11 cellular contexts compared by ENCODE assay signal in genomic region chr10:43230909-43231522, GRCh38. TPM values are rescaled to one million over a fixed set of nuclear protein-coding genes. Genes with fewer than 3 reads are reported as not detected.
A peak's percentile ranks its signal among the peaks of the same experiment; 100 is the strongest.
DNase-seq lines count a peak whose midpoint lies in the region; ATAC-seq and TF ChIP-seq lines count a peak whose summit lies in the region.
"Had no signal": no experiment of that assay in that cellular context is flagged by ENCODE, and none has a peak within 500 bp of the region (broad histone marks: within the 10 kb centered on the region; RNA-seq: fewer than 3 reads in every experiment).

No MANE protein-coding gene starts in this region.

- POLR2A ChIA-PET in activated CD4-positive, alpha-beta T cell treated with anti-CD3 and anti-CD28 coated beads, Interleukin-2, amount 10 ng/mL, durations not matched to agents 7 days and 5 days (lab: Charles Lee), result no interaction called here

- ATAC-seq in HG02642 (IDR thresholded peaks at IDR 0.05; ENCODE audit: poor library complexity, unreplicated experiment), result no peak
- ATAC-seq: Panc1 had no signal

- intact Hi-C loops in head of caudate nucleus (cut with DNase I), result no loop called here
- intact Hi-C loops in spleen (cut with DNase I; ENCODE audit: low total_unique reads), result no loop called here

- H4K20me1 ChIP-seq in Loucy (ENCODE audit: insufficient read depth, low read length, poor library complexity, severe bottlenecking), result no peaks in the 10 kb centered on the region

- no peaks in the 10 kb centered on the region for H3K79me2 ChIP-seq in Loucy (ENCODE audit: insufficient read depth, low read length)

- peak overlapping the region; percentile 69 for H3K4me2 ChIP-seq in Loucy (ENCODE audit: low read depth, low read length, poor library complexity, severe bottlenecking)
- H3K4me2 ChIP-seq: KMS-11 had no signal

- CTCF ChIA-PET in activated CD4-positive, alpha-beta T cell treated with anti-CD3 and anti-CD28 coated beads, Interleukin-2, amount 10 ng/mL, durations not matched to agents 7 days and 5 days (lab: Charles Lee), result interaction anchor here (0.9 to 2.1 kb wide), 4 partner anchors 18 to 35 kb away, joined by 3 to 7 read pairs (median 4); no protein-coding TSS in a partner anchor

- peak overlapping the region; percentile 26; the same call in 1 of the 2 replicates for H2AFZ ChIP-seq in Loucy (ENCODE audit: low read length)

- no peak for TF ChIP-seq CTCF in Loucy (conservative IDR thresholded peaks at IDR 0.05; ENCODE audit: low read length)
- no peak for TF ChIP-seq CTCF in spleen (IDR thresholded peaks at IDR 0.05 in 8 of 11, conservative IDR thresholded peaks at IDR 0.05 in 3 of 11)

- 74 to 88% (median 77%) methylated on average over 6 to 8 of the region's 8 CpGs for WGBS in spleen, 5 donors

- TF ChIP-seq POLR2A in spleen (IDR thresholded peaks at IDR 0.05), result no peak

- no peaks in the 10 kb centered on the region for H3K9me2 ChIP-seq in Loucy (replicated peaks; ENCODE audit: low read depth, low read length)

- H3K36me3 ChIP-seq in Loucy (ENCODE audit: insufficient read depth, low read length) (no peaks in the 10 kb centered on the region), spleen (no peaks in the 10 kb centered on the region)

- no peaks in the 10 kb centered on the region for H3K27me3 ChIP-seq in Loucy (ENCODE audit: insufficient read depth, low read length, poor library complexity, severe bottlenecking)
- peaks cover 3 to 50% (median 25%) of the 10 kb centered on the region in 7 donors for H3K27me3 ChIP-seq in spleen (replicated peaks in 1 of 7)

- peaks cover 26% of the 10 kb centered on the region for H3K27me3 Mint-ChIP-seq in activated CD4-positive, alpha-beta T cell treated with anti-CD3 and anti-CD28 coated beads, Interleukin-2, amount 10 ng/mL, durations not matched to agents 7 days and 5 days

- H3K27ac ChIP-seq in spleen, result peak overlapping the region in 4 of 8 donors; percentile 69 to 88 (median 80)
- H3K27ac ChIP-seq: KMS-11 had no signal

- no peaks in the 10 kb centered on the region for H3F3A ChIP-seq in Loucy (ENCODE audit: low read depth)

- no peaks in the 10 kb centered on the region for H3K36me3 Mint-ChIP-seq in activated CD4-positive, alpha-beta T cell treated with anti-CD3 and anti-CD28 coated beads, Interleukin-2, amount 10 ng/mL, durations not matched to agents 7 days and 5 days (ENCODE audit: low read depth)

- no peak overlapping the region for H3K4me3 Mint-ChIP-seq in activated CD4-positive, alpha-beta T cell treated with anti-CD3 and anti-CD28 coated beads, Interleukin-2, amount 10 ng/mL, durations not matched to agents 7 days and 5 days

- no peaks in the 10 kb centered on the region for H3K9me3 Mint-ChIP-seq in activated CD4-positive, alpha-beta T cell treated with anti-CD3 and anti-CD28 coated beads, Interleukin-2, amount 10 ng/mL, durations not matched to agents 7 days and 5 days

- DNase-seq in activated CD4-positive, alpha-beta T cell treated with anti-CD3 and anti-CD28 coated beads, Interleukin-2, amount 10 ng/mL, durations not matched to agents 7 days and 5 days, result no peak
- DNase-seq in activated CD4-positive, alpha-beta T cell treated with anti-CD3 and anti-CD28 coated beads, Interleukin-2, amount 50 U/mL, for 4 hours, result no peak
- DNase-seq in head of caudate nucleus (peak in 30 of 42 donors; percentile 1 to 36 (median 8)), spleen (peak; percentile 68), hippocampal formation (lab: John Stamatoyannopoulos, UW) (no peak)
- no peak for DNase-seq in stimulated activated CD4-positive, alpha-beta T cell treated with anti-CD3 and anti-CD28 coated beads, Interleukin-15, amount 100 ng/mL, for 24 hours
- DNase-seq: NCI-H2171 treated with DMSO at 0.1 percent for 48 hours had no signal

- H3K9me3 ChIP-seq in Loucy (ENCODE audit: insufficient read depth, low read depth, low read length) (no peaks in the 10 kb centered on the region), spleen (no peaks in the 10 kb centered on the region)

- H3K4me1 Mint-ChIP-seq in activated CD4-positive, alpha-beta T cell treated with anti-CD3 and anti-CD28 coated beads, Interleukin-2, amount 10 ng/mL, durations not matched to agents 7 days and 5 days, result peaks cover 40% of the 10 kb centered on the region

- peak overlapping the region; percentile 57 for H3K9ac ChIP-seq in Loucy (ENCODE audit: low read depth, low read length, poor library complexity, severe bottlenecking)
- H3K9ac ChIP-seq: KMS-11 had no signal

- H3K27ac Mint-ChIP-seq in activated CD4-positive, alpha-beta T cell treated with anti-CD3 and anti-CD28 coated beads, Interleukin-2, amount 10 ng/mL, durations not matched to agents 7 days and 5 days, result peak overlapping the region; percentile 74

- H3K4me1 ChIP-seq in Loucy (ENCODE audit: insufficient read depth, low read length, poor library complexity, severe bottlenecking) (peaks cover 22% of the 10 kb centered on the region), spleen (peaks cover 3 to 56% (median 38%) of the 10 kb centered on the region in 6 donors)

- H3K4me3 ChIP-seq in Loucy (ENCODE audit: low read length, poor library complexity, severe bottlenecking), result peak overlapping the region; percentile 12
- peak overlapping the region in 1 of 8 donors; percentile 78 for H3K4me3 ChIP-seq in spleen

RNA-seq across cellular contexts. Expression of gene RASGEF1A, which starts 35.8 kb away (rescaled TPM):
- 1 to 10 TPM; 1.6 to 2.3 TPM for total RNA-seq in activated CD4-positive, alpha-beta T cell treated with anti-CD3 and anti-CD28 coated beads, Interleukin-2, amount 10 ng/mL, durations not matched to agents 7 days and 5 days
- 1 to 10 TPM; 2.5 to 7.1 (median 3.6) TPM for total RNA-seq in spleen
- polyA plus RNA-seq in spleen, result 1 to 10 TPM; 1.9 to 3.1 (median 2.1) TPM

Comparison
In these comparisons a context has a peak if more than half of its experiments do, and no peak if none do; other contexts are left out.
1. DNase-seq: peak in head of caudate nucleus (30 of 42) and spleen (single experiment); none in activated CD4-positive, alpha-beta T cell treated with anti-CD3 and anti-CD28 coated beads, Interleukin-2, amount 10 ng/mL, durations not matched to agents 7 days and 5 days (single experiment), activated CD4-positive, alpha-beta T cell treated with anti-CD3 and anti-CD28 coated beads, Interleukin-2, amount 50 U/mL, for 4 hours (0 of 2), stimulated activated CD4-positive, alpha-beta T cell treated with anti-CD3 and anti-CD28 coated beads, Interleukin-15, amount 100 ng/mL, for 24 hours (single experiment) and hippocampal formation (0 of 2).